Comparison of ENCODE assay signal across 9 cellular contexts in genomic region chr2:112749755-112750559, GRCh38. TPM values are rescaled to one million over a fixed set of nuclear protein-coding genes. Genes with fewer than 3 reads are reported as not detected.
DNase-seq lines count a peak whose midpoint lies in the region; ATAC-seq, FAIRE-seq and TF ChIP-seq lines count a peak whose summit lies in the region.
"Had no signal": no experiment of that assay in that cellular context is flagged by ENCODE, and none has a peak within 500 bp of the region (broad histone marks: within the 10 kb centered on the region; RNA-seq: fewer than 3 reads in every experiment).

No MANE protein-coding gene starts in this region.

- H3K9me3 ChIP-seq in right atrium auricular region (no peaks in the 10 kb centered on the region), small intestine (ENCODE audit: control insufficient read depth, low read depth) (no peaks in the 10 kb centered on the region)

- H3K27me3 ChIP-seq in right atrium auricular region = no peaks in the 10 kb centered on the region
- no peaks in the 10 kb centered on the region for H3K27me3 ChIP-seq in small intestine (ENCODE audit: control insufficient read depth in 2 of 2, insufficient read depth in 2 of 2, low read length in 2 of 2)

- peak; percentile 3 for DNase-seq in DMS 273 treated with DMSO at 0.1 percent for 48 hours (lab: John Stamatoyannopoulos, UW)
- peak; percentile 62 for DNase-seq in NCI-H1105 (lab: John Stamatoyannopoulos, UW)
- peak; percentile 46 for DNase-seq in T1000 (lab: John Stamatoyannopoulos, UW)
- DNase-seq in amniotic stem cell (lab: John Stamatoyannopoulos, UW) = peak; percentile 52
- DNase-seq in right atrium auricular region (ENCODE audit: low spot score) = no peak
- peak; percentile 73 for DNase-seq in small intestine

- WGBS in small intestine, 3 donors = 63 to 75% (median 68%) methylated on average over 9 of the region's 9 CpGs

- no peaks in the 10 kb centered on the region for H3K36me3 ChIP-seq in right atrium auricular region
- H3K36me3 ChIP-seq in small intestine (ENCODE audit: control insufficient read depth in 2 of 2, insufficient read depth in 2 of 2, low read length in 2 of 2) = no peaks in the 10 kb centered on the region

- H3K4me1 ChIP-seq in right atrium auricular region (no peaks in the 10 kb centered on the region), small intestine (ENCODE audit: control insufficient read depth in 2 of 2, insufficient read depth in 1 of 2, low read depth in 1 of 2, low read length in 1 of 2) (peaks cover 0 to 4% of the 10 kb centered on the region in 2 donors)

- no peak for FAIRE-seq in small intestine (lab: Jason Lieb, UNC)
- FAIRE-seq: endometrium had no signal

- H3K4me3 ChIP-seq in right atrium auricular region (no peak overlapping the region), small intestine (ENCODE audit: low read depth in 1 of 2, low read length in 2 of 2) (no peak overlapping the region)

- no peak overlapping the region for H3K27ac ChIP-seq in right atrium auricular region
- H3K27ac ChIP-seq in small intestine (ENCODE audit: low read depth in 1 of 2, low read length in 1 of 2) = peak overlapping the region in 1 of 2 donors; percentile 8

- peak; percentile 47 to 91 for TF ChIP-seq CTCF in right atrium auricular region (IDR thresholded peaks at IDR 0.05)

- peak; percentile 87 for ATAC-seq in GM21576 (IDR thresholded peaks at IDR 0.05; ENCODE audit: unreplicated experiment)
- no peak for ATAC-seq in HG02571 (IDR thresholded peaks at IDR 0.05; ENCODE audit: unreplicated experiment)

RNA-seq across cellular contexts. Expression of gene CKAP2L, which starts 14.5 kb away (rescaled TPM):
- under 1 TPM in 1 of 2 donors, not detected in 1; 0.82 TPM for total RNA-seq in right atrium auricular region
- polyA plus RNA-seq in small intestine = 1 to 10 TPM in 1 of 3 donors, not detected in 2; 3.6 TPM

RNA-seq across cellular contexts. Expression of gene NT5DC4, which starts 29.1 kb away (rescaled TPM):
- total RNA-seq in right atrium auricular region = not detected
- polyA plus RNA-seq in small intestine = under 1 TPM in 1 of 3 donors, not detected in 2; 0.04 TPM

RNA-seq across cellular contexts. Expression of gene IL1A, which starts 34.3 kb away (rescaled TPM):
- not detected for total RNA-seq in right atrium auricular region
- under 1 TPM in 1 of 3 donors, not detected in 2; 0.24 TPM for polyA plus RNA-seq in small intestine
